ENCODE assay signal across 24 cellular contexts in genomic region chr4:187663076-187663475, GRCh38.
A peak's percentile ranks its signal among the peaks of the same experiment; 100 is the strongest.
DNase-seq lines count a peak whose midpoint lies in the region; ATAC-seq and TF ChIP-seq lines count a peak whose summit lies in the region.
"Had no signal": no experiment of that assay in that cellular context is flagged by ENCODE, and none has a peak within 500 bp of the region (broad histone marks: within the 10 kb centered on the region; RNA-seq: fewer than 3 reads in every experiment).

No MANE protein-coding gene starts in this region.

- H4K20me1 ChIP-seq in osteoblast (ENCODE audit: insufficient read depth, low read length) = no peaks in the 10 kb centered on the region

- H3K27ac ChIP-seq in brain microvascular endothelial cell = no peak overlapping the region
- no peak overlapping the region for H3K27ac ChIP-seq in osteoblast (ENCODE audit: low read depth, low read length)
- H3K27ac ChIP-seq: A549, RWPE1 had no signal

- DNase-seq in ELR (ENCODE audit: low read depth) = peak; percentile 6
- DNase-seq in brain microvascular endothelial cell = peak; percentile 9
- peak; percentile 40 for DNase-seq in fibroblast of mammary gland (ENCODE audit: low read depth)
- DNase-seq in osteoblast (ENCODE audit: insufficient read length, low spot score, missing footprints) = peak; percentile 88
- DNase-seq in activated CD4-positive, alpha-beta T cell treated with anti-CD3 and anti-CD28 coated beads for 48 hours = no peak
- no peak for DNase-seq in dermis blood vessel endothelial cell
- no peak for DNase-seq in NCI-H1105 (lab: John Stamatoyannopoulos, UW)
- DNase-seq: C1 segment of cervical spinal cord; Caco-2; CD4-positive, alpha-beta memory T cell; DMS 273 treated with DMSO at 0.1 percent for 48 hours; DMS79; NCI-H1105 treated with DMSO at 0.1 percent for 48 hours; NCI-H2029; NCI-H446 treated with DMSO at 0.1 percent for 48 hours; NCI-H526; NCI-H82; NK-92 treated with Interleukin-12 subunit alpha and Interleukin-12 subunit beta, amount 100 ng/mL, for 24 hours; SHP77 had no signal

- no peaks in the 10 kb centered on the region for H3K9me3 ChIP-seq in osteoblast (ENCODE audit: low read depth, low read length)
- H3K9me3 ChIP-seq: A549, Caco-2 had no signal

- no peak overlapping the region for H3K4me2 ChIP-seq in osteoblast (ENCODE audit: insufficient read depth, low read length)
- H3K4me2 ChIP-seq: A549 had no signal

- H3K36me3 ChIP-seq in brain microvascular endothelial cell (replicated peaks) (no peaks in the 10 kb centered on the region), osteoblast (ENCODE audit: insufficient read depth, low read length) (no peaks in the 10 kb centered on the region)

- no peak for ATAC-seq in HG02970 (IDR thresholded peaks at IDR 0.05; ENCODE audit: low FRiP score, unreplicated experiment)
- ATAC-seq: A549, HCT116, Panc1 had no signal

- in situ Hi-C loops in brain microvascular endothelial cell (cut with HindIII; ENCODE audit: low pct_ligation_motif_present, low sequenced_read_pairs) = no loop called here

- H2AFZ ChIP-seq in osteoblast (ENCODE audit: low read length) = no peak overlapping the region

- no peak for TF ChIP-seq CTCF in brain microvascular endothelial cell (IDR thresholded peaks at IDR 0.05; ENCODE audit: low read depth, low read length, missing control alignments)
- no peak for TF ChIP-seq CTCF in fibroblast of mammary gland (conservative IDR thresholded peaks at IDR 0.05; ENCODE audit: control insufficient read depth, insufficient read depth, low read depth, low read length)
- no peak for TF ChIP-seq CTCF in osteoblast (IDR thresholded peaks at IDR 0.05; ENCODE audit: extremely low read depth, low read depth, low read length)

- H3K27me3 ChIP-seq in brain microvascular endothelial cell (replicated peaks) = no peaks in the 10 kb centered on the region
- no peaks in the 10 kb centered on the region for H3K27me3 ChIP-seq in osteoblast (ENCODE audit: insufficient read depth, low read length)

- H3K4me3 ChIP-seq in brain microvascular endothelial cell (ENCODE audit: low read depth, low read length) (no peak overlapping the region), fibroblast of mammary gland (ENCODE audit: control insufficient read depth, low read depth, low read length) (no peak overlapping the region), osteoblast (ENCODE audit: insufficient read depth, low read length) (no peak overlapping the region)
- H3K4me3 ChIP-seq: A549 had no signal

- no peaks in the 10 kb centered on the region for H3K79me2 ChIP-seq in osteoblast (ENCODE audit: insufficient read depth, low read length)

- no peaks in the 10 kb centered on the region for H3K4me1 ChIP-seq in osteoblast (ENCODE audit: insufficient read depth, low read length)
- H3K4me1 ChIP-seq: A549, Caco-2 had no signal

Comparison
In these comparisons a context has a peak if more than half of its experiments do, and no peak if none do; other contexts are left out.
1. DNase-seq: peak in ELR (single experiment), brain microvascular endothelial cell (single experiment), fibroblast of mammary gland (single experiment) and osteoblast (single experiment); none in activated CD4-positive, alpha-beta T cell treated with anti-CD3 and anti-CD28 coated beads for 48 hours (single experiment), dermis blood vessel endothelial cell (single experiment) and NCI-H1105 (single experiment).